18 cellular contexts compared by ENCODE assay signal in genomic region chr13:102395939-102396338, GRCh38. TPM values are rescaled to one million over a fixed set of nuclear protein-coding genes. Genes with fewer than 3 reads are reported as not detected.
"Had no signal": no experiment of that assay in that cellular context is flagged by ENCODE, and none has a peak within 500 bp of the region (broad histone marks: within the 10 kb centered on the region; RNA-seq: fewer than 3 reads in every experiment).

No MANE protein-coding gene starts in this region.

- H3K27ac ChIP-seq: colonic mucosa, vagina had no signal

- H3K36me3 ChIP-seq: colonic mucosa, right atrium auricular region, tibial artery, vagina had no signal

- H3K4me3 ChIP-seq: colonic mucosa, lung, right atrium auricular region, vagina had no signal

- H3K27ac Mint-ChIP-seq: activated CD4-positive, alpha-beta memory T cell treated with anti-CD3 and anti-CD28 coated beads, Interleukin-2, amount 10 ng/mL, durations not matched to agents 7 days and 5 days; activated naive CD4-positive, alpha-beta T cell treated with anti-CD3 and anti-CD28 coated beads for 36 hours; activated T-helper 2 cell treated with anti-CD3 and anti-CD28 coated beads, Interferon-gamma antibody, Interleukin-2, Interleukin-4, amounts not matched to agents 10 μg/mL and 5 μg/mL and 100 μg/mL, durations not matched to agents 14 hours and 24 hours and 36 hours; mesothelial cell of epicardium; stimulated activated memory B cell treated with anti-CD40 and anti-IgM and Interleukin-4, amounts not matched to agents 10 μg/mL and 1 μg/mL and 100 μg/mL, for 72 hours had no signal

- ATAC-seq: esophagus mucosa; left colon; stimulated activated memory B cell treated with anti-CD40 and anti-IgM and Interleukin-4, amounts not matched to agents 10 μg/mL and 1 μg/mL and 100 μg/mL, for 72 hours had no signal

- H3K36me3 Mint-ChIP-seq: mesothelial cell of epicardium; stimulated activated memory B cell treated with anti-CD40 and anti-IgM and Interleukin-4, amounts not matched to agents 10 μg/mL and 1 μg/mL and 100 μg/mL, for 72 hours had no signal

- H3K9me3 Mint-ChIP-seq: activated CD4-positive, alpha-beta memory T cell treated with anti-CD3 and anti-CD28 coated beads, Interleukin-2, amount 10 ng/mL, durations not matched to agents 7 days and 5 days; activated T-helper 2 cell treated with anti-CD3 and anti-CD28 coated beads, Interferon-gamma antibody, Interleukin-2, Interleukin-4, amounts not matched to agents 10 μg/mL and 5 μg/mL and 100 μg/mL, durations not matched to agents 14 hours and 24 hours and 36 hours; mesothelial cell of epicardium; stimulated activated memory B cell treated with anti-CD40 and anti-IgM and Interleukin-4, amounts not matched to agents 10 μg/mL and 1 μg/mL and 100 μg/mL, for 72 hours had no signal

- H3K9me3 ChIP-seq: colonic mucosa, right atrium auricular region, tibial artery, vagina had no signal

- DNase-seq: activated CD4-positive, alpha-beta memory T cell treated with anti-CD3 and anti-CD28 coated beads, Interleukin-2, amount 10 ng/mL, durations not matched to agents 7 days and 5 days; activated CD8-positive, alpha-beta memory T cell treated with anti-CD3 and anti-CD28 coated beads, Interleukin-2, amount 50 U/mL, for 4 hours; activated naive CD4-positive, alpha-beta T cell treated with anti-CD3 and anti-CD28 coated beads for 36 hours; caudate nucleus; colonic mucosa; left colon; nucleus accumbens; posterior cingulate gyrus; stimulated activated CD4-positive, alpha-beta T cell treated with anti-CD3 and anti-CD28 coated beads, Interleukin-2, amount 100 ng/mL, for 48 hours; tibial artery had no signal

- H3K27me3 ChIP-seq: right atrium auricular region, vagina had no signal

RNA-seq across cellular contexts. Expression of gene FGF14, which starts 5.9 kb away (rescaled TPM):
- total RNA-seq: activated CD4-positive, alpha-beta memory T cell treated with anti-CD3 and anti-CD28 coated beads, Interleukin-2, amount 10 ng/mL, durations not matched to agents 7 days and 5 days; activated naive CD4-positive, alpha-beta T cell treated with anti-CD3 and anti-CD28 coated beads for 36 hours; activated T-helper 2 cell treated with anti-CD3 and anti-CD28 coated beads, Interferon-gamma antibody, Interleukin-2, Interleukin-4, amounts not matched to agents 10 μg/mL and 5 μg/mL and 100 μg/mL, durations not matched to agents 14 hours and 24 hours and 36 hours; myocyte had no signal
